Comparison of ENCODE assay signal across 10 cellular contexts in genomic region chr11:45543808-45544422, GRCh38.
DNase-seq lines count a peak whose midpoint lies in the region; TF ChIP-seq lines count a peak whose summit lies in the region.
"Had no signal": no experiment of that assay in that cellular context is flagged by ENCODE, and none has a peak within 500 bp of the region (broad histone marks: within the 10 kb centered on the region; RNA-seq: fewer than 3 reads in every experiment).

No MANE protein-coding gene starts in this region.

- intact Hi-C loops in colonic mucosa (cut with DNase I): no loop called here

- no peaks in the 10 kb centered on the region for H4K20me1 ChIP-seq in fibroblast of lung (ENCODE audit: control insufficient read depth, extremely low read depth, insufficient read depth, low read length)

- no peaks in the 10 kb centered on the region for H3K36me3 ChIP-seq in fibroblast of lung (ENCODE audit: control insufficient read depth, insufficient read depth, low read length)
- H3K36me3 ChIP-seq in colonic mucosa: no peaks in the 10 kb centered on the region
- H3K36me3 ChIP-seq: ascending aorta, BLaER1 had no signal

- H3K4me1 ChIP-seq in fibroblast of lung (ENCODE audit: control insufficient read depth, extremely low read depth, insufficient read depth, low read length) (no peaks in the 10 kb centered on the region), colonic mucosa (no peaks in the 10 kb centered on the region)
- H3K4me1 ChIP-seq: ascending aorta, BLaER1 had no signal

- H3K9ac ChIP-seq in fibroblast of lung (ENCODE audit: insufficient read depth, low read length): no peak overlapping the region
- no peak overlapping the region for H3K9ac ChIP-seq in colonic mucosa (ENCODE audit: low read depth in 2 of 2, low read length in 2 of 2)
- H3K9ac ChIP-seq: BLaER1 had no signal

- in situ Hi-C loops in SK-MEL-5 (cut with HindIII; ENCODE audit: low pct_unique_long_range_greater_than_20kb, low sequenced_read_pairs): no loop called here

- no peak overlapping the region for H2AFZ ChIP-seq in fibroblast of lung (ENCODE audit: low read length)

- TF ChIP-seq CTCF in fibroblast of lung (conservative IDR thresholded peaks at IDR 0.05 in 1 of 2, IDR thresholded peaks at IDR 0.05 in 1 of 2; ENCODE audit: low read depth in 1 of 2, low read length in 2 of 2) (no peak), colonic mucosa (IDR thresholded peaks at IDR 0.05) (no peak)

- H3K27ac ChIP-seq in fibroblast of lung (ENCODE audit: insufficient read depth, low read length): no peak overlapping the region
- H3K27ac ChIP-seq in colonic mucosa: no peak overlapping the region
- H3K27ac ChIP-seq: ascending aorta, BLaER1 had no signal

- H3K4me3 ChIP-seq in fibroblast of lung (replicated peaks in 1 of 4; ENCODE audit: control extremely low read depth in 1 of 4, insufficient read depth in 1 of 4, low read depth in 3 of 4, low read length in 4 of 4) (no peak overlapping the region), colonic mucosa (no peak overlapping the region)
- H3K4me3 ChIP-seq: ascending aorta, BLaER1 had no signal

- H3K27me3 ChIP-seq in fibroblast of lung (ENCODE audit: control insufficient read depth, insufficient read depth, low read length): no peaks in the 10 kb centered on the region
- no peaks in the 10 kb centered on the region for H3K27me3 ChIP-seq in colonic mucosa
- H3K27me3 ChIP-seq: ascending aorta, BLaER1 had no signal

- peak; percentile 4 for DNase-seq in stimulated activated CD4-positive, alpha-beta T cell treated with anti-CD3 and anti-CD28 coated beads, Interleukin-4, amount 100 ng/mL, for 24 hours
- DNase-seq in stimulated activated CD4-positive, alpha-beta T cell treated with anti-CD3 and anti-CD28 coated beads, Interleukin-4, amount 100 ng/mL, for 4 hours: no peak
- DNase-seq in SK-MEL-5 (ENCODE audit: low read depth, low spot score) (peak; percentile 13), fibroblast of lung (ENCODE audit: low read depth in 2 of 2) (peak; percentile 2 to 5), NCI-H1694 treated with DMSO at 0.1 percent for 48 hours (lab: John Stamatoyannopoulos, UW) (no peak), middle frontal gyrus (ENCODE audit: extremely low spot score, low spot score) (no peak), colonic mucosa (no peak)
- DNase-seq in stimulated activated CD8-positive, alpha-beta memory T cell treated with anti-CD3 and anti-CD28 coated beads, Interleukin-4, amount 100 ng/mL, for 48 hours: peak; percentile 34

- H3K79me2 ChIP-seq in fibroblast of lung (ENCODE audit: control insufficient read depth, insufficient read depth, low read length): no peaks in the 10 kb centered on the region

- no peaks in the 10 kb centered on the region for H3K9me3 ChIP-seq in fibroblast of lung (ENCODE audit: control insufficient read depth, insufficient read depth, low read depth, low read length)
- H3K9me3 ChIP-seq in colonic mucosa: no peaks in the 10 kb centered on the region
- H3K9me3 ChIP-seq: ascending aorta, BLaER1 had no signal

- no peak overlapping the region for H3K4me2 ChIP-seq in fibroblast of lung (ENCODE audit: extremely low read depth, insufficient read depth, low read length)
- H3K4me2 ChIP-seq: BLaER1 had no signal

Comparison
In these comparisons a context has a peak if more than half of its experiments do, and no peak if none do; other contexts are left out.
1. DNase-seq: peak in stimulated activated CD4-positive, alpha-beta T cell treated with anti-CD3 and anti-CD28 coated beads, Interleukin-4, amount 100 ng/mL, for 24 hours (single experiment), SK-MEL-5 (single experiment), fibroblast of lung (2 of 2) and stimulated activated CD8-positive, alpha-beta memory T cell treated with anti-CD3 and anti-CD28 coated beads, Interleukin-4, amount 100 ng/mL, for 48 hours (single experiment); none in stimulated activated CD4-positive, alpha-beta T cell treated with anti-CD3 and anti-CD28 coated beads, Interleukin-4, amount 100 ng/mL, for 4 hours (0 of 2), NCI-H1694 treated with DMSO at 0.1 percent for 48 hours (single experiment), middle frontal gyrus (single experiment) and colonic mucosa (single experiment).